In genomic region chr12:92550234-92550633, GRCh38 we compare ENCODE assay signal across 25 cellular contexts.
DNase-seq lines count a peak whose midpoint lies in the region; ATAC-seq, FAIRE-seq and TF ChIP-seq lines count a peak whose summit lies in the region.
"Had no signal": no experiment of that assay in that cellular context is flagged by ENCODE, and none has a peak within 500 bp of the region (broad histone marks: within the 10 kb centered on the region; RNA-seq: fewer than 3 reads in every experiment).

No MANE protein-coding gene starts in this region.

- no peak overlapping the region for H3K27ac Mint-ChIP-seq in activated naive CD8-positive, alpha-beta T cell treated with anti-CD3 and anti-CD28 coated beads for 36 hours
- H3K27ac Mint-ChIP-seq: CD14-positive monocyte; CD4-positive, alpha-beta T cell; HFFc6 had no signal

- TF ChIP-seq RAD21 in GM12878 (IDR thresholded peaks at IDR 0.05; ENCODE audit: insufficient read depth, low read depth, low read length), result no peak

- H3K9me2 ChIP-seq in hepatocyte (replicated peaks; ENCODE audit: insufficient read depth), result no peaks in the 10 kb centered on the region

- H3K9me3 Mint-ChIP-seq in activated naive CD8-positive, alpha-beta T cell treated with anti-CD3 and anti-CD28 coated beads for 36 hours, result peaks cover 4% of the 10 kb centered on the region
- H3K9me3 Mint-ChIP-seq: HFFc6 had no signal

- RAD21 ChIA-PET in GM12878 (lab: Charles Lee; ENCODE audit: unreplicated experiment), result interaction anchor here (0.8 to 15.5 kb wide), 12 partner anchors 10 to 412 kb away, joined by 3 to 346 read pairs (median 6); partner anchors contain the start of gene BTG1

- intact Hi-C loops in GM12878 (cut with micrococcal nuclease; ENCODE audit: unreplicated experiment), result no loop called here

- no peak overlapping the region for H3K4me2 ChIP-seq in GM12878 (ENCODE audit: control insufficient read depth, insufficient read depth)
- no peak overlapping the region for H3K4me2 ChIP-seq in hepatocyte
- H3K4me2 ChIP-seq: A549 had no signal

- H4K20me1 ChIP-seq in GM12878 (ENCODE audit: control insufficient read depth, insufficient read depth) (no peaks in the 10 kb centered on the region), hepatocyte (ENCODE audit: insufficient read depth, poor library complexity, severe bottlenecking) (no peaks in the 10 kb centered on the region)
- H4K20me1 ChIP-seq: BLaER1 treated with 17β-estradiol and CSF1 and Interleukin-3, amounts not matched to agents 10 nM and 100 nM had no signal

- no peak for TF ChIP-seq EP300 in GM12878 (IDR thresholded peaks at IDR 0.05; ENCODE audit: borderline replicate concordance in 1 of 2, control insufficient read depth in 1 of 2, low read depth in 2 of 2, low read length in 2 of 2)

- no peak overlapping the region for H3K9ac ChIP-seq in GM12878 (ENCODE audit: control insufficient read depth, insufficient read depth, low read length)
- H3K9ac ChIP-seq: BLaER1 treated with 17β-estradiol and CSF1 and Interleukin-3, amounts not matched to agents 10 nM and 100 nM had no signal

- POLR2A ChIA-PET in GM12878 (lab: Charles Lee), result interaction anchor here (0.7 to 15.5 kb wide), 9 partner anchors 9 to 147 kb away, joined by 3 to 204 read pairs (median 5); no protein-coding TSS in a partner anchor

- H3K79me2 ChIP-seq in GM12878 (ENCODE audit: control insufficient read depth, insufficient read depth, low read length) (peaks cover 3% of the 10 kb centered on the region), hepatocyte (no peaks in the 10 kb centered on the region)

- H2AFZ ChIP-seq in GM12878 (ENCODE audit: control insufficient read depth, low read depth, low read length) (peak overlapping the region; percentile 36), hepatocyte (peak overlapping the region; percentile 20)

- DNase-seq in GM12892 (ENCODE audit: insufficient read length), result no peak
- DNase-seq in GM12878 (ENCODE audit: low read depth, low spot score), result no peak
- no peak for DNase-seq in hepatocyte (ENCODE audit: low spot score)
- peak; percentile 90 for DNase-seq in small intestine
- DNase-seq in NOMO-1 treated with DMSO at 0.1 percent for 48 hours (lab: John Stamatoyannopoulos, UW; ENCODE audit: unreplicated experiment), result no peak
- no peak for DNase-seq in stimulated activated CD4-positive, alpha-beta T cell treated with anti-CD3 and anti-CD28 coated beads, Interleukin-4, amount 100 ng/mL, for 24 hours
- no peak for DNase-seq in activated naive CD8-positive, alpha-beta T cell treated with anti-CD3 and anti-CD28 coated beads for 36 hours
- DNase-seq: 8988T; ACHN; AML-193; BE2C; CD4-positive, alpha-beta T cell; CD8-positive, alpha-beta memory T cell; DMS 273 treated with DMSO at 0.1 percent for 48 hours; DMS79; EL; GDM1; GOT3; HFFc6 had no signal

- TF ChIP-seq POLR2A in GM12892 (IDR thresholded peaks at IDR 0.05; ENCODE audit: low read depth, low read length) (no peak), GM12878 (IDR thresholded peaks at IDR 0.05; ENCODE audit: low read depth, low read length) (no peak)

- H3K4me3 ChIP-seq in GM12878 (no peak overlapping the region), hepatocyte (no peak overlapping the region), small intestine (ENCODE audit: low read depth in 1 of 2, low read length in 2 of 2) (no peak overlapping the region)
- H3K4me3 ChIP-seq: A549; BLaER1 treated with 17β-estradiol and CSF1 and Interleukin-3, amounts not matched to agents 10 nM and 100 nM; HAP-1 had no signal

- no peaks in the 10 kb centered on the region for H3K36me3 ChIP-seq in GM12878 (ENCODE audit: control insufficient read depth in 2 of 2, insufficient read depth in 2 of 2, low read length in 1 of 2)
- no peaks in the 10 kb centered on the region for H3K36me3 ChIP-seq in hepatocyte (replicated peaks; ENCODE audit: insufficient read depth, low read depth)
- H3K36me3 ChIP-seq in small intestine (ENCODE audit: control insufficient read depth in 2 of 2, insufficient read depth in 2 of 2, low read length in 2 of 2), result no peaks in the 10 kb centered on the region
- H3K36me3 ChIP-seq: BE2C; BLaER1 treated with 17β-estradiol and CSF1 and Interleukin-3, amounts not matched to agents 10 nM and 100 nM; HAP-1 had no signal

- H3K27ac ChIP-seq in GM12878 (ENCODE audit: control insufficient read depth, insufficient read depth), result peak overlapping the region; percentile 98
- peak overlapping the region; percentile 76 for H3K27ac ChIP-seq in hepatocyte
- no peak overlapping the region for H3K27ac ChIP-seq in small intestine (ENCODE audit: low read depth in 1 of 2, low read length in 1 of 2)
- H3K27ac ChIP-seq: BLaER1 treated with 17β-estradiol and CSF1 and Interleukin-3, amounts not matched to agents 10 nM and 100 nM had no signal

- CTCF ChIA-PET in GM12878 (lab: Yijun Ruan, JAX), result interaction anchor here (0.6 to 2.9 kb wide), 7 partner anchors 9 to 172 kb away, joined by 3 to 16 read pairs (median 5); no protein-coding TSS in a partner anchor

- H3K4me1 ChIP-seq in GM12878 (ENCODE audit: control insufficient read depth, insufficient read depth, low read length) (peaks cover 54% of the 10 kb centered on the region), hepatocyte (ENCODE audit: insufficient read depth) (peaks cover 38% of the 10 kb centered on the region), small intestine (ENCODE audit: control insufficient read depth in 2 of 2, insufficient read depth in 1 of 2, low read depth in 1 of 2, low read length in 1 of 2) (peaks cover 13 to 15% of the 10 kb centered on the region in 2 donors)
- H3K4me1 ChIP-seq: BE2C, HAP-1 had no signal

- H3K27me3 ChIP-seq in GM12878 (replicated peaks in 1 of 2; ENCODE audit: control insufficient read depth in 2 of 2, insufficient read depth in 2 of 2, low read length in 1 of 2) (no peaks in the 10 kb centered on the region), hepatocyte (no peaks in the 10 kb centered on the region), small intestine (ENCODE audit: control insufficient read depth in 2 of 2, insufficient read depth in 2 of 2, low read length in 2 of 2) (no peaks in the 10 kb centered on the region)
- H3K27me3 ChIP-seq: BE2C; BLaER1 treated with 17β-estradiol and CSF1 and Interleukin-3, amounts not matched to agents 10 nM and 100 nM had no signal

- H3K4me1 Mint-ChIP-seq in activated naive CD8-positive, alpha-beta T cell treated with anti-CD3 and anti-CD28 coated beads for 36 hours, result peaks cover 9% of the 10 kb centered on the region
- H3K4me1 Mint-ChIP-seq: CD14-positive monocyte had no signal

- in situ Hi-C loops in GM12878 (cut with MboI), result loop anchor here (25.0 kb wide), 1 partner anchor 88 kb away; no protein-coding TSS in a partner anchor

- ATAC-seq in GM12878, result no peak
- ATAC-seq: A549 had no signal

- H3K9me3 ChIP-seq in GM12878 (replicated peaks; ENCODE audit: control insufficient read depth, insufficient read depth, low read length) (no peaks in the 10 kb centered on the region), hepatocyte (ENCODE audit: low read depth) (no peaks in the 10 kb centered on the region), small intestine (ENCODE audit: control insufficient read depth, low read depth) (no peaks in the 10 kb centered on the region)
- H3K9me3 ChIP-seq: A549, BE2C, HAP-1 had no signal

- H3K4me3 Mint-ChIP-seq in activated naive CD8-positive, alpha-beta T cell treated with anti-CD3 and anti-CD28 coated beads for 36 hours, result no peak overlapping the region
- H3K4me3 Mint-ChIP-seq: CD14-positive monocyte; CD4-positive, alpha-beta T cell; CD8-positive, alpha-beta memory T cell; HFFc6 had no signal

- no peaks in the 10 kb centered on the region for H3K27me3 Mint-ChIP-seq in activated naive CD8-positive, alpha-beta T cell treated with anti-CD3 and anti-CD28 coated beads for 36 hours
- H3K27me3 Mint-ChIP-seq: CD4-positive, alpha-beta T cell; CD8-positive, alpha-beta memory T cell had no signal

- SMC1A ChIA-PET in GM12878 (lab: Charles Lee; ENCODE audit: uncharacterized antibody, unreplicated experiment), result interaction anchor here (0.6 to 9.6 kb wide), 22 partner anchors 9 to 416 kb away, joined by 3 to 228 read pairs (median 4); no protein-coding TSS in a partner anchor

- peaks cover 7% of the 10 kb centered on the region for H3K36me3 Mint-ChIP-seq in activated naive CD8-positive, alpha-beta T cell treated with anti-CD3 and anti-CD28 coated beads for 36 hours
- H3K36me3 Mint-ChIP-seq: CD14-positive monocyte had no signal

- FAIRE-seq in GM12892 (lab: Jason Lieb, UNC), result peak; percentile 48
- no peak for FAIRE-seq in GM12878 (lab: Jason Lieb, UNC)
- FAIRE-seq in small intestine (lab: Jason Lieb, UNC), result no peak
- FAIRE-seq: A549, D721Med, H54 had no signal

- no TSS peak for BruUV-seq in GM12878 (replicated peaks; lab: Mats Ljungman, UMichigan)

- TF ChIP-seq CTCF in GM12878 (IDR thresholded peaks at IDR 0.05 in 2 of 3, conservative IDR thresholded peaks at IDR 0.05 in 1 of 3; ENCODE audit: control insufficient read depth in 2 of 3, extremely low read depth in 1 of 3, insufficient read depth in 1 of 3, low read depth in 3 of 3, low read length in 3 of 3) (no peak), hepatocyte (IDR thresholded peaks at IDR 0.05; ENCODE audit: poor library complexity) (no peak)

TF ChIP-seq in GM12878, 131 proteins besides CTCF, POLR2A, EP300 and RAD21:
- TF ChIP-seq JUNB (IDR thresholded peaks at IDR 0.05) (no peak), ZBTB11 (CRISPR knock-in tag; IDR thresholded peaks at IDR 0.05) (no peak), BACH1 (IDR thresholded peaks at IDR 0.05; ENCODE audit: borderline replicate concordance) (no peak), RCOR1 (conservative IDR thresholded peaks at IDR 0.05; ENCODE audit: low read depth, low read length) (no peak)

Comparison
In these comparisons a context has a peak if more than half of its experiments do, and no peak if none do; other contexts are left out.
1. H3K27ac ChIP-seq: peak in GM12878 (single experiment) and hepatocyte (single experiment); none in small intestine (0 of 2).